Comparison of ENCODE assay signal across 11 cellular contexts in genomic region chr1:25694167-25694566, GRCh38.
DNase-seq lines count a peak whose midpoint lies in the region; ATAC-seq and TF ChIP-seq lines count a peak whose summit lies in the region.
"Had no signal": no experiment of that assay in that cellular context is flagged by ENCODE, and none has a peak within 500 bp of the region (broad histone marks: within the 10 kb centered on the region; RNA-seq: fewer than 3 reads in every experiment).

No MANE protein-coding gene starts in this region.

- no peak overlapping the region for H3K4me2 ChIP-seq in mesenchymal stem cell (ENCODE audit: low read length, poor library complexity, severe bottlenecking)

- peak overlapping the region; percentile 55 to 83 for H3K4ac ChIP-seq in mesenchymal stem cell (ENCODE audit: low read depth in 1 of 2, low read length in 2 of 2)

- no peak for TF ChIP-seq POLR2A in testis (IDR thresholded peaks at IDR 0.05)

- H3K9me3 Mint-ChIP-seq in endothelial cell (ENCODE audit: unreplicated experiment), result no peaks in the 10 kb centered on the region
- no peaks in the 10 kb centered on the region for H3K9me3 Mint-ChIP-seq in activated CD8-positive, alpha-beta T cell treated with anti-CD3 and anti-CD28 coated beads, Interleukin-2, amount 10 ng/mL, durations not matched to agents 7 days and 5 days (ENCODE audit: insufficient read depth)

- H3K4me3 ChIP-seq in mesenchymal stem cell (ENCODE audit: insufficient read depth in 1 of 2, low read depth in 1 of 2, low read length in 2 of 2), result peak overlapping the region in 1 of 2 experiments; percentile 28
- no peak overlapping the region for H3K4me3 ChIP-seq in testis

- H3K23ac ChIP-seq in mesenchymal stem cell (ENCODE audit: low read length in 2 of 2), result no peak overlapping the region

- H3K18ac ChIP-seq in mesenchymal stem cell (ENCODE audit: low read depth in 1 of 2, low read length in 2 of 2), result peak overlapping the region; percentile 83 to 93

- H3K9me3 ChIP-seq in mesenchymal stem cell (ENCODE audit: control insufficient read depth, low read length) (no peaks in the 10 kb centered on the region), testis (no peaks in the 10 kb centered on the region)

- no peaks in the 10 kb centered on the region for H3K79me1 ChIP-seq in mesenchymal stem cell (replicated peaks; ENCODE audit: low read length, poor library complexity, severe bottlenecking)

- peaks cover 24% of the 10 kb centered on the region for H3K4me1 Mint-ChIP-seq in endothelial cell (ENCODE audit: unreplicated experiment)
- peaks cover 43% of the 10 kb centered on the region for H3K4me1 Mint-ChIP-seq in activated CD8-positive, alpha-beta T cell treated with anti-CD3 and anti-CD28 coated beads, Interleukin-2, amount 10 ng/mL, durations not matched to agents 7 days and 5 days (ENCODE audit: low read depth)

- H3K9ac ChIP-seq in mesenchymal stem cell (ENCODE audit: low read length), result peak overlapping the region; percentile 86

- H3K4me1 ChIP-seq in mesenchymal stem cell (ENCODE audit: control insufficient read depth, insufficient read depth, low read depth, low read length) (peaks cover 17% of the 10 kb centered on the region), testis (peaks cover 25% of the 10 kb centered on the region)

- peak overlapping the region; percentile 93 for H2BK120ac ChIP-seq in mesenchymal stem cell (ENCODE audit: low read depth, low read length)

- no peak overlapping the region for H2AFZ ChIP-seq in mesenchymal stem cell (ENCODE audit: low read depth, low read length)

- no peak overlapping the region for H3K14ac ChIP-seq in mesenchymal stem cell (ENCODE audit: low read length in 2 of 2)

- H3K36me3 ChIP-seq in mesenchymal stem cell (ENCODE audit: control insufficient read depth in 1 of 2, insufficient read depth in 2 of 2, low read depth in 1 of 2, low read length in 2 of 2) (no peaks in the 10 kb centered on the region), testis (ENCODE audit: low read depth, missing control alignments) (no peaks in the 10 kb centered on the region)

- peak overlapping the region; percentile 44 for H4K91ac ChIP-seq in mesenchymal stem cell (ENCODE audit: low read length)

- no peak for ATAC-seq in activated CD8-positive, alpha-beta T cell treated with anti-CD3 and anti-CD28 coated beads, Interleukin-2, amount 10 ng/mL, durations not matched to agents 7 days and 5 days
- no peak for ATAC-seq in HG02852 (IDR thresholded peaks at IDR 0.05; ENCODE audit: unreplicated experiment)

- DNase-seq in NCI-H2227 treated with DMSO at 0.1 percent for 48 hours (lab: John Stamatoyannopoulos, UW) (peak; percentile 71), endothelial cell (ENCODE audit: low spot score) (no peak), mesenchymal stem cell (peak; percentile 68), testis (peak; percentile 68), NCI-H1694 treated with DMSO at 0.1 percent for 48 hours (lab: John Stamatoyannopoulos, UW) (no peak), activated T-cell treated with anti-CD3 and anti-CD28 coated beads for 4 hours (no peak)
- no peak for DNase-seq in activated CD8-positive, alpha-beta T cell treated with anti-CD3 and anti-CD28 coated beads, Interleukin-2, amount 10 ng/mL, durations not matched to agents 7 days and 5 days
- DNase-seq: dermis blood vessel endothelial cell; NCI-H1092 treated with DMSO at 0.1 percent for 48 hours; stimulated activated CD4-positive, alpha-beta T cell treated with anti-CD3 and anti-CD28 coated beads, Interleukin-2, amount 100 ng/mL, for 24 hours had no signal

- H3K27ac Mint-ChIP-seq in endothelial cell (ENCODE audit: unreplicated experiment), result peak overlapping the region; percentile 41
- no peak overlapping the region for H3K27ac Mint-ChIP-seq in activated CD8-positive, alpha-beta T cell treated with anti-CD3 and anti-CD28 coated beads, Interleukin-2, amount 10 ng/mL, durations not matched to agents 7 days and 5 days

- TF ChIP-seq CTCF in endothelial cell (IDR thresholded peaks at IDR 0.05; ENCODE audit: unreplicated experiment), result no peak
- TF ChIP-seq CTCF in testis (IDR thresholded peaks at IDR 0.05), result no peak

- 25% methylated on average over 2 of the region's 5 CpGs for WGBS in mesenchymal stem cell
- WGBS in testis, 2 donors, result 42 to 63% methylated on average over 5 of the region's 5 CpGs

- H3K4me3 Mint-ChIP-seq in endothelial cell (ENCODE audit: unreplicated experiment), result peak overlapping the region; percentile 48
- no peak overlapping the region for H3K4me3 Mint-ChIP-seq in activated CD8-positive, alpha-beta T cell treated with anti-CD3 and anti-CD28 coated beads, Interleukin-2, amount 10 ng/mL, durations not matched to agents 7 days and 5 days

- H2BK12ac ChIP-seq in mesenchymal stem cell (ENCODE audit: low read length in 2 of 2), result peak overlapping the region; percentile 73 to 92

- H3K36me3 Mint-ChIP-seq in endothelial cell (ENCODE audit: low read depth, unreplicated experiment), result peaks cover 4% of the 10 kb centered on the region
- peaks cover 5% of the 10 kb centered on the region for H3K36me3 Mint-ChIP-seq in activated CD8-positive, alpha-beta T cell treated with anti-CD3 and anti-CD28 coated beads, Interleukin-2, amount 10 ng/mL, durations not matched to agents 7 days and 5 days (ENCODE audit: low read depth)

- POLR2A ChIA-PET in activated CD8-positive, alpha-beta T cell treated with anti-CD3 and anti-CD28 coated beads, Interleukin-2, amount 10 ng/mL, durations not matched to agents 7 days and 5 days (lab: Charles Lee), result no interaction called here

- H3K27ac ChIP-seq in mesenchymal stem cell (ENCODE audit: low read length, poor library complexity, severe bottlenecking), result peak overlapping the region; percentile 76
- H3K27ac ChIP-seq in testis, result peak overlapping the region in 1 of 2 donors; percentile 2

- intact Hi-C loops in testis (cut with DNase I; ENCODE audit: low total_unique reads), result no loop called here

- no peak overlapping the region for H2AK5ac ChIP-seq in mesenchymal stem cell (ENCODE audit: low read length, severe bottlenecking)

- no peak overlapping the region for H2BK15ac ChIP-seq in mesenchymal stem cell (ENCODE audit: low read depth, poor library complexity, severe bottlenecking)

- CTCF ChIA-PET in activated CD8-positive, alpha-beta T cell treated with anti-CD3 and anti-CD28 coated beads, Interleukin-2, amount 10 ng/mL, durations not matched to agents 7 days and 5 days (lab: Charles Lee), result no interaction called here

- peaks cover 0 to 5% of the 10 kb centered on the region in 2 experiments for H3K27me3 ChIP-seq in mesenchymal stem cell (ENCODE audit: control insufficient read depth in 1 of 2, insufficient read depth in 1 of 2, low read length in 2 of 2)
- H3K27me3 ChIP-seq in testis, result no peaks in the 10 kb centered on the region

- no peaks in the 10 kb centered on the region for H3K27me3 Mint-ChIP-seq in endothelial cell (ENCODE audit: unreplicated experiment)
- peaks cover 3% of the 10 kb centered on the region for H3K27me3 Mint-ChIP-seq in activated CD8-positive, alpha-beta T cell treated with anti-CD3 and anti-CD28 coated beads, Interleukin-2, amount 10 ng/mL, durations not matched to agents 7 days and 5 days (ENCODE audit: low read depth)

- H4K8ac ChIP-seq in mesenchymal stem cell (ENCODE audit: low read length), result peak overlapping the region; percentile 81

- H2BK5ac ChIP-seq in mesenchymal stem cell (ENCODE audit: low read depth, low read length, poor library complexity, severe bottlenecking), result no peak overlapping the region

Comparison
In these comparisons a context has a peak if more than half of its experiments do, and no peak if none do; other contexts are left out.
1. DNase-seq: peak in NCI-H2227 treated with DMSO at 0.1 percent for 48 hours (single experiment), mesenchymal stem cell (single experiment) and testis (single experiment); none in endothelial cell (single experiment), activated CD8-positive, alpha-beta T cell treated with anti-CD3 and anti-CD28 coated beads, Interleukin-2, amount 10 ng/mL, durations not matched to agents 7 days and 5 days (single experiment), NCI-H1694 treated with DMSO at 0.1 percent for 48 hours (single experiment) and activated T-cell treated with anti-CD3 and anti-CD28 coated beads for 4 hours (single experiment).